20 cellular contexts compared by ENCODE assay signal in genomic region chrY:20765117-20765516, GRCh38. TPM values are rescaled to one million over a fixed set of nuclear protein-coding genes. Genes with fewer than 3 reads are reported as not detected.
DNase-seq lines count a peak whose midpoint lies in the region; ATAC-seq lines count a peak whose summit lies in the region.
"Had no signal": no experiment of that assay in that cellular context is flagged by ENCODE, and none has a peak within 500 bp of the region (broad histone marks: within the 10 kb centered on the region; RNA-seq: fewer than 3 reads in every experiment).

No MANE protein-coding gene starts in this region.

- H3K36me3 Mint-ChIP-seq in T-helper 1 cell treated with Interleukin-12 subunit alpha and Interleukin-12 subunit beta and Interleukin-4 antibody, amounts not matched to agents 30 μg/mL and 1 μg/mL, for 36 hours (ENCODE audit: low read depth): peaks cover 25% of the 10 kb centered on the region
- peaks cover 10% of the 10 kb centered on the region for H3K36me3 Mint-ChIP-seq in activated naive CD8-positive, alpha-beta T cell treated with anti-CD3 and anti-CD28 coated beads, Interleukin-2, amount 10 ng/mL, durations not matched to agents 7 days and 5 days
- no peaks in the 10 kb centered on the region for H3K36me3 Mint-ChIP-seq in activated naive CD8-positive, alpha-beta T cell treated with anti-CD3 and anti-CD28 coated beads for 36 hours
- peaks cover 3% of the 10 kb centered on the region for H3K36me3 Mint-ChIP-seq in memory B cell
- H3K36me3 Mint-ChIP-seq: CD14-positive monocyte; CD4-positive, alpha-beta memory T cell had no signal

- peaks cover 4% of the 10 kb centered on the region for H3K9me3 Mint-ChIP-seq in T-helper 1 cell treated with Interleukin-12 subunit alpha and Interleukin-12 subunit beta and Interleukin-4 antibody, amounts not matched to agents 30 μg/mL and 1 μg/mL, for 36 hours
- H3K9me3 Mint-ChIP-seq in activated naive CD8-positive, alpha-beta T cell treated with anti-CD3 and anti-CD28 coated beads, Interleukin-2, amount 10 ng/mL, durations not matched to agents 7 days and 5 days: no peaks in the 10 kb centered on the region
- no peaks in the 10 kb centered on the region for H3K9me3 Mint-ChIP-seq in activated naive CD8-positive, alpha-beta T cell treated with anti-CD3 and anti-CD28 coated beads for 36 hours
- peaks cover 2% of the 10 kb centered on the region for H3K9me3 Mint-ChIP-seq in memory B cell
- H3K9me3 Mint-ChIP-seq: CD4-positive, alpha-beta memory T cell had no signal

- ATAC-seq in activated naive CD8-positive, alpha-beta T cell treated with anti-CD3 and anti-CD28 coated beads, Interleukin-2, amount 10 ng/mL, durations not matched to agents 7 days and 5 days (ENCODE audit: low read depth): no peak
- ATAC-seq in memory B cell (ENCODE audit: low read depth) (no peak), GM18909 (IDR thresholded peaks at IDR 0.05; ENCODE audit: poor library complexity, unreplicated experiment) (no peak)

- peak overlapping the region; percentile 53 for H3K27ac Mint-ChIP-seq in T-helper 1 cell treated with Interleukin-12 subunit alpha and Interleukin-12 subunit beta and Interleukin-4 antibody, amounts not matched to agents 30 μg/mL and 1 μg/mL, for 36 hours
- peak overlapping the region; percentile 25 for H3K27ac Mint-ChIP-seq in activated naive CD8-positive, alpha-beta T cell treated with anti-CD3 and anti-CD28 coated beads, Interleukin-2, amount 10 ng/mL, durations not matched to agents 7 days and 5 days
- no peak overlapping the region for H3K27ac Mint-ChIP-seq in activated naive CD8-positive, alpha-beta T cell treated with anti-CD3 and anti-CD28 coated beads for 36 hours
- H3K27ac Mint-ChIP-seq in memory B cell: peak overlapping the region; percentile 81
- H3K27ac Mint-ChIP-seq: CD14-positive monocyte had no signal

- peaks cover 49% of the 10 kb centered on the region for H3K4me1 Mint-ChIP-seq in T-helper 1 cell treated with Interleukin-12 subunit alpha and Interleukin-12 subunit beta and Interleukin-4 antibody, amounts not matched to agents 30 μg/mL and 1 μg/mL, for 36 hours (ENCODE audit: low read depth)
- H3K4me1 Mint-ChIP-seq in activated naive CD8-positive, alpha-beta T cell treated with anti-CD3 and anti-CD28 coated beads, Interleukin-2, amount 10 ng/mL, durations not matched to agents 7 days and 5 days: peaks cover 46% of the 10 kb centered on the region
- peaks cover 17% of the 10 kb centered on the region for H3K4me1 Mint-ChIP-seq in activated naive CD8-positive, alpha-beta T cell treated with anti-CD3 and anti-CD28 coated beads for 36 hours
- H3K4me1 Mint-ChIP-seq in memory B cell: peaks cover 49% of the 10 kb centered on the region

- POLR2A ChIA-PET in activated naive CD8-positive, alpha-beta T cell treated with anti-CD3 and anti-CD28 coated beads, Interleukin-2, amount 10 ng/mL, durations not matched to agents 7 days and 5 days (lab: Charles Lee): no interaction called here

- DNase-seq in T-helper 1 cell (no peak), memory B cell (ENCODE audit: low spot score in 2 of 2) (no peak), HPDE6-E6E7 (ENCODE audit: extremely low spot score) (no peak)
- no peak for DNase-seq in activated naive CD8-positive, alpha-beta T cell treated with anti-CD3 and anti-CD28 coated beads, Interleukin-2, amount 10 ng/mL, durations not matched to agents 7 days and 5 days
- DNase-seq in activated naive CD8-positive, alpha-beta T cell treated with anti-CD3 and anti-CD28 coated beads for 36 hours: no peak
- DNase-seq: BE2C, Calu3, COR-L47, DMS53, DMS79 treated with DMSO at 0.1 percent for 48 hours, GF-D8, GM23248, H7, HCEC 1CT had no signal

- peak overlapping the region; percentile 33 for H3K4me3 Mint-ChIP-seq in T-helper 1 cell treated with Interleukin-12 subunit alpha and Interleukin-12 subunit beta and Interleukin-4 antibody, amounts not matched to agents 30 μg/mL and 1 μg/mL, for 36 hours
- H3K4me3 Mint-ChIP-seq in activated naive CD8-positive, alpha-beta T cell treated with anti-CD3 and anti-CD28 coated beads, Interleukin-2, amount 10 ng/mL, durations not matched to agents 7 days and 5 days: no peak overlapping the region
- no peak overlapping the region for H3K4me3 Mint-ChIP-seq in activated naive CD8-positive, alpha-beta T cell treated with anti-CD3 and anti-CD28 coated beads for 36 hours
- H3K4me3 Mint-ChIP-seq in memory B cell: no peak overlapping the region
- H3K4me3 Mint-ChIP-seq: CD14-positive monocyte had no signal

- no peaks in the 10 kb centered on the region for H3K27me3 Mint-ChIP-seq in T-helper 1 cell treated with Interleukin-12 subunit alpha and Interleukin-12 subunit beta and Interleukin-4 antibody, amounts not matched to agents 30 μg/mL and 1 μg/mL, for 36 hours (ENCODE audit: low read depth)
- no peaks in the 10 kb centered on the region for H3K27me3 Mint-ChIP-seq in activated naive CD8-positive, alpha-beta T cell treated with anti-CD3 and anti-CD28 coated beads, Interleukin-2, amount 10 ng/mL, durations not matched to agents 7 days and 5 days
- no peaks in the 10 kb centered on the region for H3K27me3 Mint-ChIP-seq in activated naive CD8-positive, alpha-beta T cell treated with anti-CD3 and anti-CD28 coated beads for 36 hours
- no peaks in the 10 kb centered on the region for H3K27me3 Mint-ChIP-seq in memory B cell
- H3K27me3 Mint-ChIP-seq: CD4-positive, alpha-beta memory T cell had no signal

RNA-seq across cellular contexts. Expression of gene RPS4Y2, which starts 9.2 kb away (rescaled TPM):
- under 1 TPM in 1 of 2 experiments, not detected in 1; 0.40 TPM for total RNA-seq in activated naive CD8-positive, alpha-beta T cell treated with anti-CD3 and anti-CD28 coated beads, Interleukin-2, amount 10 ng/mL, durations not matched to agents 7 days and 5 days
- not detected for total RNA-seq in activated naive CD8-positive, alpha-beta T cell treated with anti-CD3 and anti-CD28 coated beads for 36 hours
- total RNA-seq: Calu3; CD4-positive, alpha-beta memory T cell; G401; GM23248; H1; H7 had no signal
